ENCODE assay signal across 20 cellular contexts in genomic region chr9:121924700-121925099, GRCh38.
DNase-seq lines count a peak whose midpoint lies in the region; ATAC-seq and TF ChIP-seq lines count a peak whose summit lies in the region.
"Had no signal": no experiment of that assay in that cellular context is flagged by ENCODE, and none has a peak within 500 bp of the region (broad histone marks: within the 10 kb centered on the region; RNA-seq: fewer than 3 reads in every experiment).

No MANE protein-coding gene starts in this region.

- no peaks in the 10 kb centered on the region for H3K27me3 Mint-ChIP-seq in naive thymus-derived CD8-positive, alpha-beta T cell

- H3K4me1 ChIP-seq in A673 (ENCODE audit: insufficient read depth, low read length, poor library complexity, severe bottlenecking) (no peaks in the 10 kb centered on the region), OCI-LY1 (ENCODE audit: insufficient read depth, low read length, severe bottlenecking) (peaks cover 81% of the 10 kb centered on the region)
- H3K4me1 ChIP-seq: Caco-2, Peyer's patch had no signal

- no peak overlapping the region for H3K4me3 Mint-ChIP-seq in naive thymus-derived CD8-positive, alpha-beta T cell

- CTCF ChIA-PET in A673 (lab: Charles Lee): interaction anchor here (0.7 kb wide), 1 partner anchor 170 kb away, joined by 3 read pairs; no protein-coding TSS in a partner anchor

- peak; percentile 28 for DNase-seq in A673 (ENCODE audit: low spot score)
- peak; percentile 58 for DNase-seq in DMS79 treated with DMSO at 0.1 percent for 48 hours (lab: John Stamatoyannopoulos, UW)
- peak; percentile 54 for DNase-seq in medulla oblongata (ENCODE audit: extremely low spot score)
- DNase-seq in naive thymus-derived CD8-positive, alpha-beta T cell: no peak
- no peak for DNase-seq in activated effector memory CD4-positive, alpha-beta T cell treated with Interleukin-2 at 50 U/mL for 16 hours
- DNase-seq: Caco-2, DMS53, NCI-H1048, NCI-H1436 treated with DMSO at 0.1 percent for 48 hours, NCI-H2081 treated with DMSO at 0.1 percent for 48 hours, NCI-H446 treated with DMSO at 0.1 percent for 48 hours, NCI-H748 treated with DMSO at 0.1 percent for 48 hours, Peyer's patch, T-helper 1 cell had no signal

- BruUV-seq in A673 (replicated peaks; lab: Mats Ljungman, UMichigan): no TSS peak

- H4K20me1 ChIP-seq in OCI-LY1 (ENCODE audit: insufficient read depth, low read length): no peaks in the 10 kb centered on the region

- no peaks in the 10 kb centered on the region; the same call in 1 of the 2 replicates for H3F3A ChIP-seq in OCI-LY1 (ENCODE audit: insufficient read depth, low read length)

- no peaks in the 10 kb centered on the region for H3K9me3 Mint-ChIP-seq in naive thymus-derived CD8-positive, alpha-beta T cell

- H3K27me3 ChIP-seq in A673 (replicated peaks; ENCODE audit: insufficient read depth, low read depth, low read length, poor library complexity) (no peaks in the 10 kb centered on the region), OCI-LY1 (ENCODE audit: insufficient read depth, low read length) (no peaks in the 10 kb centered on the region)
- H3K27me3 ChIP-seq: Peyer's patch had no signal

- H3K9me3 ChIP-seq in A673 (ENCODE audit: low read depth, low read length, poor library complexity, severe bottlenecking) (no peaks in the 10 kb centered on the region), OCI-LY1 (ENCODE audit: low read length) (no peaks in the 10 kb centered on the region)
- H3K9me3 ChIP-seq: Caco-2, HAP-1, Peyer's patch had no signal

- no peak for ATAC-seq in GM21529 (IDR thresholded peaks at IDR 0.05; ENCODE audit: unreplicated experiment)
- ATAC-seq in naive thymus-derived CD8-positive, alpha-beta T cell: no peak
- ATAC-seq: Right ventricle myocardium inferior had no signal

- POLR2A ChIA-PET in A673 (lab: Charles Lee; ENCODE audit: low non-redundant PET): no interaction called here
- POLR2A ChIA-PET in naive thymus-derived CD8-positive, alpha-beta T cell (lab: Charles Lee): no interaction called here

- no peaks in the 10 kb centered on the region for H3K4me1 Mint-ChIP-seq in naive thymus-derived CD8-positive, alpha-beta T cell

- H3K27ac ChIP-seq in A673 (ENCODE audit: low read depth, low read length, poor library complexity, severe bottlenecking): no peak overlapping the region
- peak overlapping the region; percentile 74 for H3K27ac ChIP-seq in OCI-LY1 (ENCODE audit: low read depth, low read length, poor library complexity, severe bottlenecking)
- H3K27ac ChIP-seq: KMS-11, Peyer's patch, SK-N-MC had no signal

- TF ChIP-seq CTCF in A673 (conservative IDR thresholded peaks at IDR 0.05; ENCODE audit: low read depth, low read length) (no peak), OCI-LY1 (IDR thresholded peaks at IDR 0.05; ENCODE audit: low read length) (no peak)

- intact Hi-C loops in A673 (cut with micrococcal nuclease; ENCODE audit: unreplicated experiment): no loop called here

- peaks cover 0 to 2% (median 0%) of the 10 kb centered on the region in 3 donors for H3K36me3 Mint-ChIP-seq in naive thymus-derived CD8-positive, alpha-beta T cell

- no peak overlapping the region for H3K27ac Mint-ChIP-seq in naive thymus-derived CD8-positive, alpha-beta T cell

- peak overlapping the region; percentile 34; the same call in 1 of the 2 replicates for H3K4me2 ChIP-seq in OCI-LY1 (ENCODE audit: low read length)
- H3K4me2 ChIP-seq: KMS-11 had no signal

- no peak overlapping the region for H2AFZ ChIP-seq in OCI-LY1 (ENCODE audit: low read length)

- H3K4me3 ChIP-seq in A673 (ENCODE audit: low read depth, low read length, poor library complexity, severe bottlenecking) (no peak overlapping the region), OCI-LY1 (ENCODE audit: low read depth, low read length, poor library complexity, severe bottlenecking) (no peak overlapping the region)
- H3K4me3 ChIP-seq: HAP-1, Peyer's patch, SK-N-MC had no signal

- H3K36me3 ChIP-seq in A673 (ENCODE audit: insufficient read depth, low read length, poor library complexity, severe bottlenecking): no peaks in the 10 kb centered on the region
- H3K36me3 ChIP-seq in OCI-LY1 (ENCODE audit: insufficient read depth, low read length): no peaks in the 10 kb centered on the region
- H3K36me3 ChIP-seq: HAP-1 had no signal

- H3K9ac ChIP-seq in OCI-LY1 (ENCODE audit: low read length): peak overlapping the region; percentile 43; the same call in 1 of the 2 replicates
- H3K9ac ChIP-seq: KMS-11 had no signal

- H3K9me2 ChIP-seq in OCI-LY1 (ENCODE audit: low read depth, low read length): no peaks in the 10 kb centered on the region

- no peaks in the 10 kb centered on the region for H3K79me2 ChIP-seq in OCI-LY1 (ENCODE audit: insufficient read depth, low read length)

Comparison
In these comparisons a context has a peak if more than half of its experiments do, and no peak if none do; other contexts are left out.
1. DNase-seq: peak in A673 (single experiment), DMS79 treated with DMSO at 0.1 percent for 48 hours (single experiment) and medulla oblongata (single experiment); none in naive thymus-derived CD8-positive, alpha-beta T cell (0 of 10) and activated effector memory CD4-positive, alpha-beta T cell treated with Interleukin-2 at 50 U/mL for 16 hours (single experiment).